9 cellular contexts compared by ENCODE assay signal in genomic region chr4:153465145-153465544, GRCh38. TPM values are rescaled to one million over a fixed set of nuclear protein-coding genes. Genes with fewer than 3 reads are reported as not detected.
DNase-seq lines count a peak whose midpoint lies in the region; ATAC-seq and TF ChIP-seq lines count a peak whose summit lies in the region.
"Had no signal": no experiment of that assay in that cellular context is flagged by ENCODE, and none has a peak within 500 bp of the region (broad histone marks: within the 10 kb centered on the region; RNA-seq: fewer than 3 reads in every experiment).

No MANE protein-coding gene starts in this region.

- TF ChIP-seq POLR2A in esophagus muscularis mucosa (IDR thresholded peaks at IDR 0.05; ENCODE audit: low read depth): no peak

- H3K9ac ChIP-seq in PC-3 (ENCODE audit: low read length) (peak overlapping the region; percentile 89), rectal smooth muscle tissue (ENCODE audit: low read length) (no peak overlapping the region)

- H3K4me3 ChIP-seq in GM12865 (ENCODE audit: low read depth, low read length) (peak overlapping the region; percentile 59), PC-3 (ENCODE audit: low read length) (peak overlapping the region; percentile 77), esophagus muscularis mucosa (peak overlapping the region; percentile 61 to 95 (median 88)), rectal smooth muscle tissue (ENCODE audit: low read length) (peak overlapping the region; percentile 92)

- ATAC-seq in PC-3 (no peak), HG02970 (IDR thresholded peaks at IDR 0.05; ENCODE audit: low FRiP score, unreplicated experiment) (no peak), Right ventricle myocardium inferior (no peak)

- DNase-seq in GM12865 (ENCODE audit: low read depth) (no peak), PC-3 (no peak), esophagus muscularis mucosa (ENCODE audit: extremely low spot score) (no peak), 8988T (no peak), nucleus accumbens (lab: John Stamatoyannopoulos, UW) (no peak), Right ventricle myocardium inferior (ENCODE audit: missing footprints) (no peak)
- DNase-seq: T-helper 9 cell had no signal

- H3K9me3 ChIP-seq in PC-3 (ENCODE audit: low read length): no peaks in the 10 kb centered on the region
- no peaks in the 10 kb centered on the region for H3K9me3 ChIP-seq in esophagus muscularis mucosa

- no TSS peak for BruUV-seq in PC-3 (replicated peaks; lab: Mats Ljungman, UMichigan)

- H2AFZ ChIP-seq in PC-3 (ENCODE audit: low read length): no peak overlapping the region; the same call in 1 of the 2 replicates

- no peaks in the 10 kb centered on the region for H3K27me3 ChIP-seq in PC-3 (ENCODE audit: low read length)
- H3K27me3 ChIP-seq in esophagus muscularis mucosa: no peaks in the 10 kb centered on the region
- no peaks in the 10 kb centered on the region for H3K27me3 ChIP-seq in rectal smooth muscle tissue (ENCODE audit: control insufficient read depth, insufficient read depth, low read length)

- H4K20me1 ChIP-seq in PC-3 (ENCODE audit: low read length): no peaks in the 10 kb centered on the region

- intact Hi-C loops in PC-3 (cut with micrococcal nuclease): loop anchor here (1.0 to 10.0 kb wide), 4 partner anchors 32 to 120 kb away; partner anchors contain the start of gene MND1
- intact Hi-C loops in esophagus muscularis mucosa (cut with DNase I): loop anchor here (5.0 to 10.0 kb wide), 2 partner anchors 92 to 120 kb away; partner anchors contain the start of gene MND1
- intact Hi-C loops in Right ventricle myocardium inferior (cut with DNase I): loop anchor here (5.0 to 10.0 kb wide), 2 partner anchors 118 to 240 kb away; no protein-coding TSS in a partner anchor

- CTCF ChIA-PET in PC-3 (lab: Charles Lee): interaction anchor here (0.5 to 3.4 kb wide), 6 partner anchors 18 to 487 kb away, joined by 3 to 19 read pairs (median 4); no protein-coding TSS in a partner anchor

- TF ChIP-seq EP300 in esophagus muscularis mucosa (IDR thresholded peaks at IDR 0.05): no peak

- TF ChIP-seq CTCF in GM12865 (IDR thresholded peaks at IDR 0.05; ENCODE audit: insufficient read depth, low read depth, low read length, missing control alignments) (no peak), PC-3 (conservative IDR thresholded peaks at IDR 0.05; ENCODE audit: low read depth, low read length) (no peak), esophagus muscularis mucosa (IDR thresholded peaks at IDR 0.05) (no peak)

- H3K4me1 ChIP-seq in PC-3 (ENCODE audit: insufficient read depth, low read length): peaks cover 20% of the 10 kb centered on the region
- peaks cover 27 to 55% (median 53%) of the 10 kb centered on the region in 4 donors for H3K4me1 ChIP-seq in esophagus muscularis mucosa
- peaks cover 9% of the 10 kb centered on the region for H3K4me1 ChIP-seq in rectal smooth muscle tissue (ENCODE audit: control insufficient read depth, insufficient read depth, low read length)

- WGBS in esophagus muscularis mucosa: 49% methylated on average over 4 of the region's 4 CpGs

- H3K4me2 ChIP-seq in PC-3 (ENCODE audit: low read length): peak overlapping the region; percentile 97

- no peaks in the 10 kb centered on the region for H3F3A ChIP-seq in PC-3 (ENCODE audit: low read length, unreplicated experiment)

- peaks cover 31% of the 10 kb centered on the region for H3K79me2 ChIP-seq in PC-3 (ENCODE audit: low read length)

- no peaks in the 10 kb centered on the region for H3K9me2 ChIP-seq in PC-3 (replicated peaks; ENCODE audit: low read length)

- H3K27ac ChIP-seq in PC-3 (ENCODE audit: low read length) (no peak overlapping the region; the same call in 1 of the 2 replicates), esophagus muscularis mucosa (replicated peaks in 1 of 4) (peak overlapping the region; percentile 82 to 89 (median 88)), rectal smooth muscle tissue (ENCODE audit: low read depth, low read length) (peak overlapping the region; percentile 78)

- POLR2A ChIA-PET in PC-3 (lab: Charles Lee; ENCODE audit: unreplicated experiment): interaction anchor here (1.2 kb wide), 1 partner anchor 56 kb away, joined by 7 read pairs; no protein-coding TSS in a partner anchor

- H3K36me3 ChIP-seq in PC-3 (ENCODE audit: low read depth, low read length) (no peaks in the 10 kb centered on the region), esophagus muscularis mucosa (no peaks in the 10 kb centered on the region), rectal smooth muscle tissue (ENCODE audit: control insufficient read depth, insufficient read depth, low read length) (no peaks in the 10 kb centered on the region)

RNA-seq across cellular contexts. Expression of gene TMEM131L, which starts 1.0 kb away (rescaled TPM):
- 7.7 and 10.3 TPM in 2 replicates for total RNA-seq in PC-3 (2014; rRNA removed)
- 10 to 100 TPM; 10.3 to 16.3 (median 12.1) TPM for total RNA-seq in esophagus muscularis mucosa
- 14.4 TPM for total RNA-seq in Right ventricle myocardium inferior
